7 cellular contexts compared by ENCODE assay signal in the genomic region with DNA sequence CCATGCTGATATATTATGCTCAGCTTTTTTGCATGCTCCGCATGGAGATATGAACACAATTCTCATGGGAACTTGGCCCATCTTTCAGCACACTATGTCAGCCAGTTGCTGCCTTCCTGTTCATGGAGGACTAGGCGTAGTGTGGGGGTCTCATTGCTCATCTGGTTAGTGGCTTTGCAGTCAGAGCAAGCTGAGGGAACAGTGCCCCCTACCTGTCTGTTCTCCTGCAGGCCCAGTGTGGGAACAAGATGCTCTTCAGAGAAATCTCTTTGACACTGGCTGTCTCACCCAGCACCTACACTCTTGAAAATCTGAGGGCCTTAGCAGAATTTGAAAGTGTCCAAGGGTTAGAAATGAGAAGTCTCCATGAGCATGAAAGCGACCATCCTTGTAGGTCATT. TPM values are rescaled to one million over a fixed set of nuclear protein-coding genes. Genes with fewer than 3 reads are reported as not detected.
A peak's percentile ranks its signal among the peaks of the same experiment; 100 is the strongest.
DNase-seq lines count a peak whose midpoint lies in the region; ATAC-seq, FAIRE-seq and TF ChIP-seq lines count a peak whose summit lies in the region.

No MANE protein-coding gene starts in this region.

- no peak overlapping the region for H3K27ac ChIP-seq in GM23248
- H3K27ac ChIP-seq in dorsolateral prefrontal cortex = peak overlapping the region in 21 of 59 donors; percentile 0 to 48 (median 32)
- no peak overlapping the region for H3K27ac ChIP-seq in pancreas

- H3K4me1 ChIP-seq in GM23248 (ENCODE audit: insufficient read depth) (peaks cover 28% of the 10 kb centered on the region), pancreas (peaks cover 0 to 11% (median 9%) of the 10 kb centered on the region in 3 donors)

- FAIRE-seq in pancreas (lab: Jason Lieb, UNC) = no peak

- peaks cover 100% of the 10 kb centered on the region for H3K79me2 ChIP-seq in GM23248 (ENCODE audit: insufficient read depth)

- H3K4me2 ChIP-seq in GM23248 (ENCODE audit: unreplicated experiment) = no peak overlapping the region

- H3K27me3 ChIP-seq in GM23248 (replicated peaks; ENCODE audit: insufficient read depth) (no peaks in the 10 kb centered on the region), dorsolateral prefrontal cortex (no peaks in the 10 kb centered on the region), pancreas (no peaks in the 10 kb centered on the region)

- peaks cover 14% of the 10 kb centered on the region for H3F3A ChIP-seq in GM23248 (ENCODE audit: insufficient read depth)

- ATAC-seq in pancreas (peak in 3 of 4 donors; percentile 40 to 62 (median 62)), HG02610 (IDR thresholded peaks at IDR 0.05; ENCODE audit: unreplicated experiment) (no peak)

- peak; percentile 37 for DNase-seq in EL
- DNase-seq in GM23248 = peak; percentile 43
- peak; percentile 12 for DNase-seq in SHP77 treated with DMSO at 0.1 percent for 48 hours (lab: John Stamatoyannopoulos, UW)
- peak in 1 of 10 donors; percentile 56 for DNase-seq in dorsolateral prefrontal cortex
- DNase-seq in pancreas = peak in 2 of 6 donors; percentile 11 to 30
- no peak for DNase-seq in NCI-H2171 treated with DMSO at 0.1 percent for 48 hours (lab: John Stamatoyannopoulos, UW)

- H3K9me2 ChIP-seq in GM23248 (ENCODE audit: insufficient read depth) = no peaks in the 10 kb centered on the region

- H3K9me3 ChIP-seq in GM23248 (ENCODE audit: low read depth) (no peaks in the 10 kb centered on the region), pancreas (no peaks in the 10 kb centered on the region)

- no peaks in the 10 kb centered on the region for H3K36me3 ChIP-seq in GM23248 (ENCODE audit: low read depth)
- no peaks in the 10 kb centered on the region for H3K36me3 ChIP-seq in pancreas

- in situ Hi-C loops in GM23248 (cut with MboI) = no loop called here

- TF ChIP-seq CTCF in dorsolateral prefrontal cortex (IDR thresholded peaks at IDR 0.05 in 54 of 56, conservative IDR thresholded peaks at IDR 0.05 in 2 of 56; ENCODE audit: low read depth in 1 of 56, partially characterized antibody in 56 of 56) (peak; percentile 23 to 73 (median 58)), pancreas (IDR thresholded peaks at IDR 0.05) (peak; percentile 19 to 28 (median 26))

- H4K20me1 ChIP-seq in GM23248 (ENCODE audit: insufficient read depth) = peaks cover 14% of the 10 kb centered on the region; the same call in 1 of the 2 replicates

- 83 to 84% methylated on average over 3 of the region's 3 CpGs for WGBS in GM23248 (ENCODE audit: low coverage in 1 of 2, low lambda C conversion rate in 2 of 2, missing lambda C conversion rate in 2 of 2), 2 experiments
- WGBS in pancreas, 2 donors = 67 to 73% methylated on average over 3 of the region's 3 CpGs

- no peak overlapping the region for H2AFZ ChIP-seq in GM23248

- intact Hi-C loops in dorsolateral prefrontal cortex (cut with DNase I) = loop anchor here in 1 of 2 donors (10.0 kb wide), 1 partner anchor 48 kb away; a partner anchor contains a TSS
- intact Hi-C loops in pancreas (cut with DNase I) = no loop called here

- H3K9ac ChIP-seq in GM23248 = no peak overlapping the region

- H3K4me3 ChIP-seq in GM23248 = no peak overlapping the region
- no peak overlapping the region for H3K4me3 ChIP-seq in dorsolateral prefrontal cortex
- no peak overlapping the region for H3K4me3 ChIP-seq in pancreas

RNA-seq across cellular contexts. Expression of a gene that starts 47.1 kb away (rescaled TPM):
- 187 and 199 TPM in 2 replicates for total RNA-seq in GM23248 (2014; rRNA removed; shearing (Covaris generic))
- polyA plus RNA-seq in GM23248 (2016; fragmentation: Nextera tagmentation; extraction: Ambion mirVana) (52.6 and 57.7 TPM in 2 replicates), pancreas (10 to 100 TPM; 43.8 to 52.9 TPM)
- total RNA-seq in dorsolateral prefrontal cortex (100 to 1,000 TPM; 567 to 884 (median 665) TPM), pancreas (100 to 1,000 TPM in 2 of 6 donors, 10 to 100 TPM in 4; 80.8 to 192 (median 89.8) TPM)
